ENCODE assay signal across 26 cellular contexts in the genomic region with DNA sequence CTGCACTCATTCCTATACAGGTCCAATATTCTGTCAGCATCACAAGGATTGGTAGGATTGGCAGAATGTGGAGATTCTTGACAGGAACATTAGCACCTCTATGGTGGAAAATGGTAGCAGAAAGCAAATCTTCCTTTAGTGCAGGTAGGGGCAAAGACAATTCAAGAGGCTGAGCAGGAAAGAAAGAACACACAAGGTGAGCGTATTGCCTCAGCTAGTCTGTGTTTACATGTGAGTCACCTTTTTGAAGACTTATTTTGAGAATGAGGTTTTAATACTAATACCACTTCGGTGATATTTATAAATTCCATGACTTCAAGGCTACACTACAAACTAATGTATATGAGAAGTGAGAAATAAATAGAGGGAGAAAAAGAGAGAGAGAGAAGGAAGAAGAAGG.
"Had no signal": no experiment of that assay in that cellular context is flagged by ENCODE, and none has a peak within 500 bp of the region (broad histone marks: within the 10 kb centered on the region; RNA-seq: fewer than 3 reads in every experiment).

No MANE protein-coding gene starts in this region.

- H3K36me3 ChIP-seq: brain microvascular endothelial cell had no signal

- FAIRE-seq: RCC 7860, TTC549 had no signal

- H3K27ac Mint-ChIP-seq: activated B cell treated with CpG ODN at 0.5 μM for 24 hours; activated CD4-positive, alpha-beta memory T cell treated with anti-CD3 and anti-CD28 coated beads for 36 hours; activated CD4-positive, alpha-beta T cell treated with anti-CD3 and anti-CD28 coated beads, Interleukin-2, amount 10 ng/mL, durations not matched to agents 7 days and 5 days; activated naive CD4-positive, alpha-beta T cell treated with anti-CD3 and anti-CD28 coated beads, Interleukin-2, amount 50 U/mL, for 72 hours; T-helper 17 cell had no signal

- ATAC-seq: activated naive CD4-positive, alpha-beta T cell treated with anti-CD3 and anti-CD28 coated beads, Interleukin-2, amount 50 U/mL, for 72 hours; activated T-cell treated with anti-CD3 and anti-CD28 coated beads, Interleukin-2, amount 50 U/mL, for 4 hours; T-helper 17 cell had no signal

- H3K9me3 Mint-ChIP-seq: activated B cell treated with CpG ODN at 0.5 μM for 24 hours; activated CD4-positive, alpha-beta memory T cell treated with anti-CD3 and anti-CD28 coated beads for 36 hours had no signal

- H3K27me3 Mint-ChIP-seq: activated B cell treated with CpG ODN at 0.5 μM for 24 hours; activated CD4-positive, alpha-beta memory T cell treated with anti-CD3 and anti-CD28 coated beads for 36 hours; activated CD4-positive, alpha-beta T cell treated with anti-CD3 and anti-CD28 coated beads, Interleukin-2, amount 10 ng/mL, durations not matched to agents 7 days and 5 days; T-helper 17 cell had no signal

- DNase-seq: activated B cell treated with CpG ODN at 0.5 μM for 24 hours; activated CD4-positive, alpha-beta memory T cell treated with anti-CD3 and anti-CD28 coated beads for 36 hours; activated CD4-positive, alpha-beta T cell treated with anti-CD3 and anti-CD28 coated beads for 1 hour; activated CD4-positive, alpha-beta T cell treated with anti-CD3 and anti-CD28 coated beads, Interleukin-2, amount 10 ng/mL, durations not matched to agents 7 days and 5 days; activated CD8-positive, alpha-beta memory T cell treated with anti-CD3 and anti-CD28 coated beads for 24 hours; activated effector memory CD4-positive, alpha-beta T cell treated with anti-CD3 and anti-CD28 coated beads, Interleukin-2, amount 50 U/mL, for 16 hours; activated naive CD4-positive, alpha-beta T cell treated with Interleukin-2 at 50 U/mL for 16 hours; activated T-cell treated with anti-CD3 and anti-CD28 coated beads, Interleukin-2, amount 50 U/mL, for 4 hours; brain microvascular endothelial cell; caudate nucleus; Karpas-422; NCI-H1092; NCI-H1417; NCI-H1930; NCI-H2171 treated with DMSO at 0.1 percent for 48 hours; NCI-H226; NCI-H526 treated with DMSO at 0.1 percent for 48 hours; NCI-H82; NK-92 treated with Interleukin-12 subunit alpha and Interleukin-12 subunit beta, amount 100 ng/mL, for 24 hours; OCI-M1; SIG-M5; T-helper 17 cell; T1000 had no signal

- H3K27ac ChIP-seq: brain microvascular endothelial cell had no signal

- H3K36me3 Mint-ChIP-seq: activated CD4-positive, alpha-beta memory T cell treated with anti-CD3 and anti-CD28 coated beads for 36 hours; activated naive CD4-positive, alpha-beta T cell treated with anti-CD3 and anti-CD28 coated beads, Interleukin-2, amount 50 U/mL, for 72 hours had no signal

- H3K27me3 ChIP-seq: brain microvascular endothelial cell had no signal

- H3K4me1 Mint-ChIP-seq: activated B cell treated with CpG ODN at 0.5 μM for 24 hours; activated CD4-positive, alpha-beta T cell treated with anti-CD3 and anti-CD28 coated beads, Interleukin-2, amount 10 ng/mL, durations not matched to agents 7 days and 5 days; T-helper 17 cell had no signal

- H3K4me3 Mint-ChIP-seq: activated B cell treated with CpG ODN at 0.5 μM for 24 hours; activated CD4-positive, alpha-beta memory T cell treated with anti-CD3 and anti-CD28 coated beads for 36 hours; activated CD4-positive, alpha-beta T cell treated with anti-CD3 and anti-CD28 coated beads, Interleukin-2, amount 10 ng/mL, durations not matched to agents 7 days and 5 days; activated T-cell treated with anti-CD3 and anti-CD28 coated beads, Interleukin-2, amount 50 U/mL, for 4 hours; T-helper 17 cell had no signal
